35 cellular contexts compared by ENCODE assay signal in the genomic region with DNA sequence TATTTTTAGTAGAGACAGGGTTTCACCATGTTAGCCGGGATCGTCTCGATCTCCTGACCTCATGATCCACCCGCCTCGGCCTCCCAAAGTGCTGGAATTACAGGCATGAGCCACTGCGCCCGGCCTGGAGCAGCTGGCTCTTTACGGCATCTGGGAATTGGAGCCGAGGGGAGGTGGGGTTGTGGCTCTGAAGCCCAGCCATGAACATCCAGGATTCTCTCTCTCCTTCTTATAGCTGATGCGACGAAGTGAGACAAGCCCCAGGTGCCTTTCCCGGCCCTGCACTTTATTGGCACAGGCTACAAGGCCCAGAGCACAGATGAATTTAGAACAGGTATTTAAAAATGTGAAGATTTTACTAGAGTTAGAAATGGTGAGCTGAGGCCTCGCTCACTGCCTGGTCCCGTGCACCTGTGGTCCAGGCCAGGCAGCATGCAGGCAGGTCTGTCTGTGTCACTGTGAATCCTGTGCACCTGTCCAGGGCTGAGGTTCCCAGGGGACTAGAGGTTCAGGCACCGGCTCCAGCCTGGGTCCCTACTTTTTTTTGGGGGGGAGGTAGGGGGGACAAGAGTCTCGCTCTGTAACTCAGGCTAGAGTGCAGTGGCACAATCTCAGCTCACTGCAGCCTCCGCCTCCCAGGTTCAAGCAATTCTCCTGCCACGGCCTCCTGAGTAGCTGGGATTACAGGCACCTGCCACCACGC.
"Had no signal": no experiment of that assay in that cellular context is flagged by ENCODE, and none has a peak within 500 bp of the region (broad histone marks: within the 10 kb centered on the region; RNA-seq: fewer than 3 reads in every experiment).

No MANE protein-coding gene starts in this region.

- H3K9me3 Mint-ChIP-seq: activated CD4-positive, alpha-beta memory T cell treated with anti-CD3 and anti-CD28 coated beads for 36 hours; activated naive CD8-positive, alpha-beta T cell treated with anti-CD3 and anti-CD28 coated beads, Interleukin-2, amount 10 ng/mL, durations not matched to agents 7 days and 5 days; T-cell had no signal

- H3K27ac ChIP-seq: ascending aorta, breast epithelium, cardiac muscle cell, coronary artery, dorsolateral prefrontal cortex, esophagus muscularis mucosa, foreskin keratinocyte, gastrocnemius medialis had no signal

- H3K27me3 Mint-ChIP-seq: activated CD4-positive, alpha-beta memory T cell treated with anti-CD3 and anti-CD28 coated beads for 36 hours; activated CD4-positive, alpha-beta T cell treated with anti-CD3 and anti-CD28 coated beads for 36 hours; activated CD4-positive, alpha-beta T cell treated with anti-CD3 and anti-CD28 coated beads, Interleukin-2, amount 10 ng/mL, durations not matched to agents 24 days and 14 days; activated CD8-positive, alpha-beta memory T cell treated with anti-CD3 and anti-CD28 coated beads, Interleukin-2, amount 10 ng/mL, durations not matched to agents 7 days and 5 days; activated naive CD4-positive, alpha-beta T cell treated with anti-CD3 and anti-CD28 coated beads, Interleukin-2, amount 10 ng/mL, durations not matched to agents 7 days and 5 days; activated naive CD8-positive, alpha-beta T cell treated with anti-CD3 and anti-CD28 coated beads, Interleukin-2, amount 10 ng/mL, durations not matched to agents 7 days and 5 days; dendritic cell treated with granulocyte-macrophage colony-stimulating factor and Interleukin-4, amounts not matched to agents 40 ng/mL and 50 ng/mL, for 4 days had no signal

- ATAC-seq: activated CD4-positive, alpha-beta T cell treated with anti-CD3 and anti-CD28 coated beads for 36 hours; activated CD8-positive, alpha-beta memory T cell treated with anti-CD3 and anti-CD28 coated beads, Interleukin-2, amount 10 ng/mL, durations not matched to agents 7 days and 5 days; activated CD8-positive, alpha-beta T cell treated with anti-CD3 and anti-CD28 coated beads, Interleukin-2, amount 10 ng/mL, durations not matched to agents 7 days and 5 days; activated naive CD4-positive, alpha-beta T cell treated with anti-CD3 and anti-CD28 coated beads, Interleukin-2, amount 50 U/mL, for 72 hours; foreskin keratinocyte; gastrocnemius medialis; T-cell had no signal

- H3K9me3 ChIP-seq: ascending aorta, breast epithelium, esophagus muscularis mucosa, gastrocnemius medialis had no signal

- H3K4me3 ChIP-seq: ascending aorta, breast epithelium, cardiac muscle cell, coronary artery, dorsolateral prefrontal cortex, esophagus muscularis mucosa, gastrocnemius medialis had no signal

- H3K36me3 ChIP-seq: ascending aorta, breast epithelium, cardiac muscle cell, esophagus muscularis mucosa, gastrocnemius medialis had no signal

- H3K27ac Mint-ChIP-seq: activated CD4-positive, alpha-beta memory T cell treated with anti-CD3 and anti-CD28 coated beads for 36 hours; activated CD4-positive, alpha-beta T cell treated with anti-CD3 and anti-CD28 coated beads for 36 hours; activated CD4-positive, alpha-beta T cell treated with anti-CD3 and anti-CD28 coated beads, Interleukin-2, amount 10 ng/mL, durations not matched to agents 24 days and 14 days; activated CD8-positive, alpha-beta memory T cell treated with anti-CD3 and anti-CD28 coated beads, Interleukin-2, amount 10 ng/mL, durations not matched to agents 7 days and 5 days; activated CD8-positive, alpha-beta T cell treated with anti-CD3 and anti-CD28 coated beads, Interleukin-2, amount 10 ng/mL, durations not matched to agents 7 days and 5 days; activated naive CD4-positive, alpha-beta T cell treated with anti-CD3 and anti-CD28 coated beads, Interleukin-2, amount 10 ng/mL, durations not matched to agents 7 days and 5 days; activated naive CD4-positive, alpha-beta T cell treated with anti-CD3 and anti-CD28 coated beads, Interleukin-2, amount 50 U/mL, for 72 hours; activated naive CD8-positive, alpha-beta T cell treated with anti-CD3 and anti-CD28 coated beads, Interleukin-2, amount 10 ng/mL, durations not matched to agents 7 days and 5 days; activated T-helper 1 cell treated with anti-CD3 and anti-CD28 coated beads, Interleukin-12 subunit alpha, Interleukin-12 subunit beta, Interleukin-2, Interleukin-4 antibody, amounts not matched to agents 30 ng/mL and 10 ng/mL and 1 ng/mL, durations not matched to agents 14 hours and 24 hours and 36 hours; activated T-helper 2 cell treated with anti-CD3 and anti-CD28 coated beads, Interferon-gamma antibody, Interleukin-2, Interleukin-4, amounts not matched to agents 10 μg/mL and 5 μg/mL and 100 μg/mL, durations not matched to agents 14 hours and 24 hours and 36 hours; brain; dendritic cell treated with granulocyte-macrophage colony-stimulating factor and Interleukin-4, amounts not matched to agents 40 ng/mL and 50 ng/mL, for 4 days; T-cell; T-helper 1 cell treated with Interleukin-12 subunit alpha and Interleukin-12 subunit beta and Interleukin-4 antibody, amounts not matched to agents 30 μg/mL and 1 μg/mL, for 36 hours had no signal

- H3K4me1 Mint-ChIP-seq: activated CD4-positive, alpha-beta T cell treated with anti-CD3 and anti-CD28 coated beads for 36 hours; activated CD4-positive, alpha-beta T cell treated with anti-CD3 and anti-CD28 coated beads, Interleukin-2, amount 10 ng/mL, durations not matched to agents 24 days and 14 days; activated CD8-positive, alpha-beta memory T cell treated with anti-CD3 and anti-CD28 coated beads, Interleukin-2, amount 10 ng/mL, durations not matched to agents 7 days and 5 days; activated naive CD4-positive, alpha-beta T cell treated with anti-CD3 and anti-CD28 coated beads, Interleukin-2, amount 10 ng/mL, durations not matched to agents 7 days and 5 days; activated naive CD8-positive, alpha-beta T cell treated with anti-CD3 and anti-CD28 coated beads, Interleukin-2, amount 10 ng/mL, durations not matched to agents 7 days and 5 days; T-cell had no signal

- DNase-seq: activated CD4-positive, alpha-beta memory T cell treated with anti-CD3 and anti-CD28 coated beads for 36 hours; activated CD4-positive, alpha-beta T cell treated with anti-CD3 and anti-CD28 coated beads for 36 hours; activated CD4-positive, alpha-beta T cell treated with anti-CD3 and anti-CD28 coated beads, Interleukin-2, amount 10 ng/mL, durations not matched to agents 24 days and 14 days; activated CD4-positive, CD25-positive, alpha-beta regulatory T cell; activated CD4-positive, CD25-positive, alpha-beta regulatory T cell treated with anti-CD3 and anti-CD28 coated beads, Interleukin-2, amount 50 U/mL, for 72 hours; activated CD8-positive, alpha-beta memory T cell treated with anti-CD3 and anti-CD28 coated beads, Interleukin-2, amount 10 ng/mL, durations not matched to agents 7 days and 5 days; activated CD8-positive, alpha-beta memory T cell treated with anti-CD3 and anti-CD28 coated beads, Interleukin-2, amount 50 U/mL, for 4 hours; activated CD8-positive, alpha-beta T cell treated with anti-CD3 and anti-CD28 coated beads, Interleukin-2, amount 10 ng/mL, durations not matched to agents 7 days and 5 days; activated effector memory CD4-positive, alpha-beta T cell treated with anti-CD3 and anti-CD28 coated beads, Interleukin-2, amount 50 U/mL, for 16 hours; activated naive CD4-positive, alpha-beta T cell; activated naive CD4-positive, alpha-beta T cell treated with anti-CD3 and anti-CD28 coated beads, Interleukin-2, amount 10 ng/mL, durations not matched to agents 7 days and 5 days; activated naive CD8-positive, alpha-beta T cell treated with anti-CD3 and anti-CD28 coated beads, Interleukin-2, amount 10 ng/mL, durations not matched to agents 7 days and 5 days; activated T-cell treated with anti-CD3 and anti-CD28 coated beads, Interleukin-2, amount 50 U/mL, for 1 hour; activated T-cell treated with anti-CD3 and anti-CD28 coated beads, Interleukin-2, amount 50 U/mL, for 48 hours; central memory CD4-positive, alpha-beta T cell; cerebellar nuclear complex; dorsolateral prefrontal cortex; effector memory CD4-positive, alpha-beta T cell; erythroblast; foreskin keratinocyte; gastrocnemius medialis; SW 1271; T-cell; T-helper 9 cell had no signal

- H3K27me3 ChIP-seq: ascending aorta, breast epithelium, cardiac muscle cell, foreskin keratinocyte, gastrocnemius medialis had no signal

- H3K36me3 Mint-ChIP-seq: activated CD4-positive, alpha-beta memory T cell treated with anti-CD3 and anti-CD28 coated beads for 36 hours; activated CD8-positive, alpha-beta memory T cell treated with anti-CD3 and anti-CD28 coated beads, Interleukin-2, amount 10 ng/mL, durations not matched to agents 7 days and 5 days; activated naive CD4-positive, alpha-beta T cell treated with anti-CD3 and anti-CD28 coated beads, Interleukin-2, amount 10 ng/mL, durations not matched to agents 7 days and 5 days; activated naive CD4-positive, alpha-beta T cell treated with anti-CD3 and anti-CD28 coated beads, Interleukin-2, amount 50 U/mL, for 72 hours; activated naive CD8-positive, alpha-beta T cell treated with anti-CD3 and anti-CD28 coated beads, Interleukin-2, amount 10 ng/mL, durations not matched to agents 7 days and 5 days; brain; T-cell had no signal

- H3K4me1 ChIP-seq: ascending aorta, breast epithelium, esophagus muscularis mucosa, foreskin keratinocyte, gastrocnemius medialis had no signal

- H3K4me3 Mint-ChIP-seq: activated CD4-positive, alpha-beta memory T cell treated with anti-CD3 and anti-CD28 coated beads for 36 hours; activated CD4-positive, alpha-beta T cell treated with anti-CD3 and anti-CD28 coated beads for 36 hours; activated CD4-positive, alpha-beta T cell treated with anti-CD3 and anti-CD28 coated beads, Interleukin-2, amount 10 ng/mL, durations not matched to agents 24 days and 14 days; activated CD8-positive, alpha-beta memory T cell treated with anti-CD3 and anti-CD28 coated beads, Interleukin-2, amount 10 ng/mL, durations not matched to agents 7 days and 5 days; activated CD8-positive, alpha-beta T cell treated with anti-CD3 and anti-CD28 coated beads, Interleukin-2, amount 10 ng/mL, durations not matched to agents 7 days and 5 days; activated naive CD4-positive, alpha-beta T cell treated with anti-CD3 and anti-CD28 coated beads, Interleukin-2, amount 10 ng/mL, durations not matched to agents 7 days and 5 days; activated naive CD8-positive, alpha-beta T cell treated with anti-CD3 and anti-CD28 coated beads, Interleukin-2, amount 10 ng/mL, durations not matched to agents 7 days and 5 days; activated T-helper 1 cell treated with anti-CD3 and anti-CD28 coated beads, Interleukin-12 subunit alpha, Interleukin-12 subunit beta, Interleukin-2, Interleukin-4 antibody, amounts not matched to agents 30 ng/mL and 10 ng/mL and 1 ng/mL, durations not matched to agents 14 hours and 24 hours and 36 hours; brain; dendritic cell treated with granulocyte-macrophage colony-stimulating factor and Interleukin-4, amounts not matched to agents 40 ng/mL and 50 ng/mL, for 4 days; T-cell; T-helper 1 cell treated with Interleukin-12 subunit alpha and Interleukin-12 subunit beta and Interleukin-4 antibody, amounts not matched to agents 30 μg/mL and 1 μg/mL, for 36 hours had no signal
